16 cellular contexts compared by ENCODE assay signal in the genomic region with DNA sequence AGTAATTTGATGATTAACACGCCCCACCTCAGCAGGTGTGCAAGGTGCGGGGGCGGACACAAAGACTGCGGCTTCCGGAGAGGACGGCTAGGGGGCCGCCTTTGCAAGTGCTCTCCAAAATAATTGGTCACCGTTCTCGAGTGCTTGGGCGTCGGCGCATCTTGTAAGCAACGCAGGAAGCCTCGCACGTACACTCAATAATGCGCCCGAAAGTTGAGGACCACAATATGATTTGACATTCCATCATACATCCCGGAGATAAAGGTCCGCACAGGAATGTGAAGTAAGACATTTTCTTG.
"Had no signal": no experiment of that assay in that cellular context is flagged by ENCODE, and none has a peak within 500 bp of the region (broad histone marks: within the 10 kb centered on the region; RNA-seq: fewer than 3 reads in every experiment).

No MANE protein-coding gene starts in this region.

- H3K27me3 ChIP-seq: sigmoid colon, thyroid gland, upper lobe of left lung, uterus had no signal

- H2AFZ ChIP-seq: parathyroid adenoma had no signal

- H3K4me1 ChIP-seq: parathyroid adenoma, sigmoid colon, uterus had no signal

- H3K9ac ChIP-seq: parathyroid adenoma had no signal

- ATAC-seq: heart left ventricle; mucosa of descending colon; naive thymus-derived CD8-positive, alpha-beta T cell had no signal

- H3K4me3 ChIP-seq: coronary artery, heart left ventricle, mucosa of descending colon, sigmoid colon, skin epidermis, thyroid gland, upper lobe of left lung, uterus had no signal

- H3K9me3 ChIP-seq: heart left ventricle, mucosa of descending colon, sigmoid colon, thyroid gland, upper lobe of left lung, uterus had no signal

- DNase-seq: effector CD8-positive, alpha-beta T cell; foreskin melanocyte; heart left ventricle; hippocampal formation; kidney glomerular epithelial cell; mucosa of descending colon; naive thymus-derived CD8-positive, alpha-beta T cell; sigmoid colon; stimulated activated CD4-positive, alpha-beta T cell treated with anti-CD3 and anti-CD28 coated beads, Interleukin-2, amount 100 ng/mL, for 24 hours; stimulated activated naive CD4-positive, alpha-beta T cell treated with Interleukin-2 at 50 U/mL for 16 hours; thyroid gland; uterus had no signal

- H3K79me2 ChIP-seq: parathyroid adenoma had no signal

- H3K36me3 ChIP-seq: sigmoid colon, thyroid gland, upper lobe of left lung, uterus had no signal

- H3K27ac ChIP-seq: coronary artery, heart left ventricle, parathyroid adenoma, skin epidermis, thyroid gland, upper lobe of left lung, uterus had no signal
